In the genomic region with DNA sequence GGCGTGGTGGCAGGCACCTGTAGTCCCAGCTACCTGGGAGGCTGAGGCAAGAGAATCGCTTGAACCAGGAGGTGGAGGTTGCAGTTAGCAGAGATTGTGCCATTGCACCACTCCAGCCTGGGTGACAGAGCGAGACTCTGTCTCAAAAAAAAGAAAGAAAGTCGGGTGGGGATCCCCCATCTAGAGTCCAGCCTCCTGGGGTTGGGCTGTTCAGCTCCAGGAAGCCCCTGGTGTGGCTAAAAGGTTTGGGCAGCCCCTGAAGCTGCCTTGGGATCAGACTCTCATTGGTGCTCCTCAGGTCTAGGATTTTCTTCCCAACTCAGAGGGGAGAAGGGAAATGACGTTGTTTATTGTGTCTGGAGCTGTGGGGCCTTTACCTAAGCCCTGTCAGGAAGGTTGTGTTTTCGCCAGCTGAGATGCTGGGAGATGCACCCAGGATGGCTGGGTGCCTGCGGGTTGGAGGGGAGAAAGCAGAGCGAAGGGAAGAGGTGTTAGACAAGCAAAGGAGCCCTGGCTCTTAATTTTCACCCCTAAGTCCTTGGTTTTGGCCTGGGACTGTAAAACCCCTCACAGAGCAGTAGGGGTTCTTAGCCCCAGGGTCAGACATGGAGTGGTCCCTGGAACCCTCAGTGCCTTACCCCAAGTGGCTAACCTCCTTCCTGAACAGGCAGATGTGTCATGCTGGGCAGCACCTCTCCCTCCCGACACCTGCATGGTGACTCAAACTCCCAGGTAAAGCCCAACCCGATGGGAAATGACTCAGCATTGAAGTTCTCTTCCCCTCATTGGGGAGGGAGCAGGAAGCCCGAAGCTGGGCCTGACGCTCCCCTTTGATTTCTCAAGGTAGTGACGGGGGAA, we compare ENCODE assay signal across 8 cellular contexts. TPM values are rescaled to one million over a fixed set of nuclear protein-coding genes. Genes with fewer than 3 reads are reported as not detected.
DNase-seq lines count a peak whose midpoint lies in the region; TF ChIP-seq lines count a peak whose summit lies in the region.

No MANE protein-coding gene starts in this region.

- H3K4me3 Mint-ChIP-seq in Calu3 (ENCODE audit: low read depth, unreplicated experiment) (peak overlapping the region; percentile 20), H9 (no peak overlapping the region), MCF 10A (ENCODE audit: unreplicated experiment) (peak overlapping the region; percentile 4), progenitor cell of endocrine pancreas (ENCODE audit: low read depth) (no peak overlapping the region)

- BruUV-seq in Calu3 (replicated peaks; lab: Mats Ljungman, UMichigan), result TSS peak; percentile 97
- BruUV-seq in MCF 10A (replicated peaks; lab: Mats Ljungman, UMichigan), result TSS peak; percentile 87

- peak overlapping the region; percentile 99 for H3K27ac Mint-ChIP-seq in Calu3 (ENCODE audit: unreplicated experiment)
- H3K27ac Mint-ChIP-seq in H9, result peak overlapping the region in 2 of 3 experiments; percentile 88 to 97; a peak in 5 of 7 replicates
- H3K27ac Mint-ChIP-seq in MCF 10A (ENCODE audit: low read depth, unreplicated experiment), result peak overlapping the region; percentile 97
- no peak overlapping the region for H3K27ac Mint-ChIP-seq in progenitor cell of endocrine pancreas

- no peak overlapping the region for H2BK15ac ChIP-seq in H9 (ENCODE audit: low read depth, low read length)

- no peak overlapping the region for H2AK5ac ChIP-seq in H9 (ENCODE audit: insufficient read length, low read length)

- H3T11ph ChIP-seq in H9 (ENCODE audit: low read length), result no peak overlapping the region

- no peaks in the 10 kb centered on the region for H3K27me3 Mint-ChIP-seq in Calu3 (ENCODE audit: unreplicated experiment)
- no peaks in the 10 kb centered on the region; the same call in none of the 2 replicates for H3K27me3 Mint-ChIP-seq in H9 (ENCODE audit: low read depth)
- H3K27me3 Mint-ChIP-seq in MCF 10A (ENCODE audit: insufficient read depth, unreplicated experiment), result no peaks in the 10 kb centered on the region
- peaks cover 18% of the 10 kb centered on the region for H3K27me3 Mint-ChIP-seq in progenitor cell of endocrine pancreas

- no peak overlapping the region for H3K27ac ChIP-seq in H9 (ENCODE audit: insufficient read length, low read depth, low read length)

- no peaks in the 10 kb centered on the region for H3K9me3 ChIP-seq in H9 (ENCODE audit: control insufficient read depth, low read depth, low read length)

- H3K9ac ChIP-seq in H9 (ENCODE audit: extremely low read depth, insufficient read length, low read length), result no peak overlapping the region

- H4K91ac ChIP-seq in H9 (ENCODE audit: insufficient read length, low read depth, low read length), result no peak overlapping the region

- no peaks in the 10 kb centered on the region; the same call in 1 of the 2 replicates for H3K4me1 ChIP-seq in H9 (ENCODE audit: insufficient read depth, low read length)

- H2BK120ac ChIP-seq in H9 (ENCODE audit: low read depth, low read length, poor library complexity, severe bottlenecking), result no peak overlapping the region

- TF ChIP-seq CTCF in Calu3 (IDR thresholded peaks at IDR 0.05; ENCODE audit: unreplicated experiment) (no peak), H9 (conservative IDR thresholded peaks at IDR 0.05) (no peak), MCF 10A (IDR thresholded peaks at IDR 0.05; ENCODE audit: unreplicated experiment) (no peak), progenitor cell of endocrine pancreas (IDR thresholded peaks at IDR 0.05; ENCODE audit: unreplicated experiment) (no peak)

- H4K5ac ChIP-seq in H9 (ENCODE audit: insufficient read length, low read depth, low read length), result no peak overlapping the region

- H2AFZ ChIP-seq in H9 (ENCODE audit: low read length), result no peak overlapping the region

- H3K4me1 Mint-ChIP-seq in Calu3 (ENCODE audit: low read depth, unreplicated experiment), result peaks cover 68% of the 10 kb centered on the region
- H3K4me1 Mint-ChIP-seq in H9, result peaks cover 18 to 20% of the 10 kb centered on the region in 2 experiments
- H3K4me1 Mint-ChIP-seq in MCF 10A (ENCODE audit: insufficient read depth, unreplicated experiment), result peaks cover 20% of the 10 kb centered on the region
- peaks cover 13% of the 10 kb centered on the region for H3K4me1 Mint-ChIP-seq in progenitor cell of endocrine pancreas (ENCODE audit: low read depth)

- no peak overlapping the region for H3K23ac ChIP-seq in H9 (ENCODE audit: insufficient read length, low read depth, low read length)

- DNase-seq in Calu3 (peak; percentile 94), H9 (peak; percentile 85), SW480 (ENCODE audit: low spot score) (peak; percentile 93), MCF 10A (ENCODE audit: unreplicated experiment) (peak; percentile 99), progenitor cell of endocrine pancreas (ENCODE audit: low spot score, unreplicated experiment) (no peak), NCI-H187 treated with DMSO at 0.1 percent for 48 hours (lab: John Stamatoyannopoulos, UW) (no peak), HuH-7 (ENCODE audit: low spot score) (no peak)
- peak; percentile 26 to 56 (median 51) for DNase-seq in stimulated activated CD4-positive, alpha-beta T cell treated with anti-CD3 and anti-CD28 coated beads, Interleukin-12 subunit alpha, Interleukin-12 subunit beta, amount 100 ng/mL, for 48 hours (ENCODE audit: low read depth in 2 of 3, low spot score in 1 of 3)

- peaks cover 14% of the 10 kb centered on the region for H3K36me3 Mint-ChIP-seq in Calu3 (ENCODE audit: insufficient read depth, unreplicated experiment)
- H3K36me3 Mint-ChIP-seq in H9 (ENCODE audit: insufficient read depth in 1 of 3, low read depth in 3 of 3), result no peaks in the 10 kb centered on the region
- H3K36me3 Mint-ChIP-seq in MCF 10A (ENCODE audit: insufficient read depth, unreplicated experiment), result no peaks in the 10 kb centered on the region
- no peaks in the 10 kb centered on the region for H3K36me3 Mint-ChIP-seq in progenitor cell of endocrine pancreas (ENCODE audit: insufficient read depth)

- H3K14ac ChIP-seq in H9 (ENCODE audit: insufficient read depth, low read length), result no peak overlapping the region

- POLR2A ChIA-PET in MCF 10A (lab: Yijun Ruan, JAX), result interaction anchor here (0.7 to 19.2 kb wide), 13 partner anchors 8 to 527 kb away, joined by 3 to 361 read pairs (median 4); a partner anchor contains a TSS

- H2BK5ac ChIP-seq in H9 (ENCODE audit: insufficient read length, low read length), result no peak overlapping the region

- no peaks in the 10 kb centered on the region for H3K27me3 ChIP-seq in H9 (ENCODE audit: insufficient read depth, low read length)

- WGBS in H9 (ENCODE audit: extremely low coverage, insufficient read length, low lambda C conversion rate), result no CpG with 5 or more reads among the region's 13 CpGs

- H2BK12ac ChIP-seq in H9 (ENCODE audit: insufficient read length, low read depth, low read length), result no peak overlapping the region

- H3K18ac ChIP-seq in H9 (ENCODE audit: insufficient read length, low read depth, low read length), result peak overlapping the region; percentile 18

- no peak overlapping the region for H2BK20ac ChIP-seq in H9 (ENCODE audit: low read depth, low read length, poor library complexity, severe bottlenecking)

- CTCF ChIA-PET in Calu3 (lab: Charles Lee), result interaction anchor here (0.5 to 3.3 kb wide), 9 partner anchors 9 to 116 kb away, joined by 3 to 38 read pairs (median 4); no protein-coding TSS in a partner anchor
- CTCF ChIA-PET in MCF 10A (lab: Yijun Ruan, JAX), result interaction anchor here (0.6 to 24.2 kb wide), 8 partner anchors 9 to 338 kb away, joined by 3 to 658 read pairs (median 4); a partner anchor contains a TSS

- H3K9me3 Mint-ChIP-seq in Calu3 (ENCODE audit: low read depth, unreplicated experiment) (peaks cover 5% of the 10 kb centered on the region), H9 (no peaks in the 10 kb centered on the region; a peak in 1 of 5 replicates), MCF 10A (ENCODE audit: unreplicated experiment) (no peaks in the 10 kb centered on the region), progenitor cell of endocrine pancreas (ENCODE audit: low read depth) (no peaks in the 10 kb centered on the region)

- H3K4ac ChIP-seq in H9 (ENCODE audit: low read depth, low read length), result no peak overlapping the region

- H3K23me2 ChIP-seq in H9 (ENCODE audit: insufficient read length, low read depth, low read length, poor library complexity, severe bottlenecking), result no peaks in the 10 kb centered on the region

- no peaks in the 10 kb centered on the region for H3K79me1 ChIP-seq in H9 (ENCODE audit: insufficient read depth, low read depth, low read length, poor library complexity, severe bottlenecking)

- no peaks in the 10 kb centered on the region for H4K20me1 ChIP-seq in H9 (ENCODE audit: control insufficient read depth, insufficient read depth, insufficient read length)

- no peak overlapping the region for H4K8ac ChIP-seq in H9 (replicated peaks; ENCODE audit: insufficient read length, low read depth, low read length)

- intact Hi-C loops in Calu3 (cut with micrococcal nuclease; ENCODE audit: unreplicated experiment), result loop anchor here (2.0 kb wide), 1 partner anchor 45 kb away; no protein-coding TSS in a partner anchor
- intact Hi-C loops in MCF 10A (cut with micrococcal nuclease), result loop anchor here (2.0 kb wide), 1 partner anchor 45 kb away; no protein-coding TSS in a partner anchor

- no peaks in the 10 kb centered on the region for H3K79me2 ChIP-seq in H9 (ENCODE audit: insufficient read depth, low read length)

- no peak overlapping the region for H3K56ac ChIP-seq in H9 (ENCODE audit: insufficient read length, low read depth, low read length)

- no peak overlapping the region for H3K4me2 ChIP-seq in H9 (ENCODE audit: insufficient read depth, insufficient read length, low read length)

RNA-seq across cellular contexts. Expression of a gene that starts 21.1 kb away (rescaled TPM):
- total RNA-seq in Calu3 (2022), result 655 and 706 TPM in 2 replicates
- 15.0 and 16.2 TPM in 2 replicates for total RNA-seq in H9 (2021)
- total RNA-seq in MCF 10A (2022), result 17.3 and 30.6 TPM in 2 replicates
- total RNA-seq in progenitor cell of endocrine pancreas, result 0.38 and 0.93 TPM in 2 replicates

RNA-seq across cellular contexts. Expression of a gene that starts 57.6 kb away (rescaled TPM):
- total RNA-seq in Calu3 (2022) (58.1 and 58.9 TPM in 2 replicates), H9 (2021) (30.4 and 31.8 TPM in 2 replicates), MCF 10A (2022) (10.9 and 13.7 TPM in 2 replicates), progenitor cell of endocrine pancreas (20.8 and 24.5 TPM in 2 replicates)

Comparison
In these comparisons a context has a peak if more than half of its experiments do, and no peak if none do; other contexts are left out.
1. DNase-seq: peak in Calu3 (single experiment), H9 (single experiment), SW480 (single experiment), MCF 10A (single experiment) and stimulated activated CD4-positive, alpha-beta T cell treated with anti-CD3 and anti-CD28 coated beads, Interleukin-12 subunit alpha, Interleukin-12 subunit beta, amount 100 ng/mL, for 48 hours (3 of 3); none in progenitor cell of endocrine pancreas (single experiment), NCI-H187 treated with DMSO at 0.1 percent for 48 hours (single experiment) and HuH-7 (single experiment).
2. H3K4me3 Mint-ChIP-seq: peak in Calu3 (single experiment) and MCF 10A (single experiment); none in H9 (0 of 2) and progenitor cell of endocrine pancreas (single experiment).
3. RNA of a gene that starts 21.1 kb away (total RNA-seq): 655 to 706 TPM in Calu3; 17.3 to 30.6 TPM in MCF 10A, 15.0 to 16.2 TPM in H9 and 0.38 to 0.93 TPM in progenitor cell of endocrine pancreas; every median in the first group is over 10 times any median in the second.